ENCODE assay signal across 1 cellular context in the genomic region with DNA sequence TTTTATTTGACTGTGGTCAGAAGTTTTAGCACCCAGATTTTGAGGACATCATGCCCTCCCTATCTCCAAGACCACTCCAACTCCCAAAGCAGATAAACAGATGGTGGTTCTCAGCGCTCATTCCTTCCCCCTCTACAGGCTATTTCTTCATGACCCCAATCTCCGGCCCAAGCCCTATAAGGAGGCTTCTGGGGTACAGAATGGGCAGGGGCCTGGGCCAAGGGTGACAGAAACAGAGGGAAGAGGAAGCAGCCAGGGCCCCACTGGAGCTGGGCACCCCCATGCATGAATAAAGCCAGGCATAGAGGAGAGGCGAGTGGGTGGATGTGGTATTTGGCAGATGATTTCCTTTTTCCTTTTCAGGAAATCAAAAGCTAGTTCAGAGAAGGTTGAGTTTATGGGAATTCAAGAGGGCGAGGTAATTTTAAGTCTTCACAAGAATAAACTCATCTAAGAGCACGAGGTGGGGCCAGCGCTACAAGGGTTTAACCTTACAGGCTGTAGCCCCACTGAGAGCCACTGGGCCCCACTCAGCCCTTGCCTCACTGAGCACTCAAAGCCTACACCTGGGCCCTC.
TF ChIP-seq lines count a peak whose summit lies in the region.

No MANE protein-coding gene starts in this region.

TF ChIP-seq in IMR-90, 13 proteins besides CTCF, POLR2A, EP300 and RAD21:
- TF ChIP-seq, protein P1, sequence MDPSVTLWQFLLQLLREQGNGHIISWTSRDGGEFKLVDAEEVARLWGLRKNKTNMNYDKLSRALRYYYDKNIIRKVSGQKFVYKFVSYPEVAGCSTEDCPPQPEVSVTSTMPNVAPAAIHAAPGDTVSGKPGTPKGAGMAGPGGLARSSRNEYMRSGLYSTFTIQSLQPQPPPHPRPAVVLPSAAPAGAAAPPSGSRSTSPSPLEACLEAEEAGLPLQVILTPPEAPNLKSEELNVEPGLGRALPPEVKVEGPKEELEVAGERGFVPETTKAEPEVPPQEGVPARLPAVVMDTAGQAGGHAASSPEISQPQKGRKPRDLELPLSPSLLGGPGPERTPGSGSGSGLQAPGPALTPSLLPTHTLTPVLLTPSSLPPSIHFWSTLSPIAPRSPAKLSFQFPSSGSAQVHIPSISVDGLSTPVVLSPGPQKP (IDR thresholded peaks at IDR 0.05; ENCODE audit: borderline replicate concordance, low read depth, low read length), result no peak
- TF ChIP-seq BHLHE40 (IDR thresholded peaks at IDR 0.05; ENCODE audit: low read depth, low read length) (no peak), MXI1 (IDR thresholded peaks at IDR 0.05; ENCODE audit: borderline replicate concordance, low read depth, low read length) (no peak), FOS (IDR thresholded peaks at IDR 0.05; ENCODE audit: low read depth, low read length) (no peak), MAZ (IDR thresholded peaks at IDR 0.05; ENCODE audit: borderline replicate concordance, low read depth, low read length) (no peak), CEBPB (IDR thresholded peaks at IDR 0.05; ENCODE audit: low read depth, low read length) (no peak), RCOR1 (IDR thresholded peaks at IDR 0.05; ENCODE audit: insufficient replicate concordance, low read length) (no peak), RFX5 (IDR thresholded peaks at IDR 0.05; ENCODE audit: low read depth, low read length) (no peak), CHD1 (IDR thresholded peaks at IDR 0.05; ENCODE audit: low read depth, low read length) (no peak), SMC3 (IDR thresholded peaks at IDR 0.05; ENCODE audit: low read depth, low read length) (no peak), NFE2L2 (IDR thresholded peaks at IDR 0.05; ENCODE audit: low read depth, low read length) (no peak), MAFK (IDR thresholded peaks at IDR 0.05; ENCODE audit: low read depth, low read length) (no peak)
- TF ChIP-seq, protein P2, sequence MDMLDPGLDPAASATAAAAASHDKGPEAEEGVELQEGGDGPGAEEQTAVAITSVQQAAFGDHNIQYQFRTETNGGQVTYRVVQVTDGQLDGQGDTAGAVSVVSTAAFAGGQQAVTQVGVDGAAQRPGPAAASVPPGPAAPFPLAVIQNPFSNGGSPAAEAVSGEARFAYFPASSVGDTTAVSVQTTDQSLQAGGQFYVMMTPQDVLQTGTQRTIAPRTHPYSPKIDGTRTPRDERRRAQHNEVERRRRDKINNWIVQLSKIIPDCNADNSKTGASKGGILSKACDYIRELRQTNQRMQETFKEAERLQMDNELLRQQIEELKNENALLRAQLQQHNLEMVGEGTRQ (IDR thresholded peaks at IDR 0.05; ENCODE audit: low read depth, low read length), result no peak
